ENCODE assay signal across 2 cellular contexts in genomic region chr12:12897286-12897685, GRCh38.
TF ChIP-seq lines count a peak whose summit lies in the region.

No MANE protein-coding gene starts in this region.

TF ChIP-seq in IMR-90, 13 proteins besides CTCF, POLR2A, EP300 and RAD21:
- TF ChIP-seq RCOR1 (IDR thresholded peaks at IDR 0.05; ENCODE audit: insufficient replicate concordance, low read length) (no peak), FOS (IDR thresholded peaks at IDR 0.05; ENCODE audit: low read depth, low read length) (no peak), SMC3 (IDR thresholded peaks at IDR 0.05; ENCODE audit: low read depth, low read length) (no peak), ELK1 (IDR thresholded peaks at IDR 0.05; ENCODE audit: borderline replicate concordance, low read depth, low read length) (no peak), MAZ (IDR thresholded peaks at IDR 0.05; ENCODE audit: borderline replicate concordance, low read depth, low read length) (no peak), MXI1 (IDR thresholded peaks at IDR 0.05; ENCODE audit: borderline replicate concordance, low read depth, low read length) (no peak), USF2 (IDR thresholded peaks at IDR 0.05; ENCODE audit: low read depth, low read length) (no peak), CHD1 (IDR thresholded peaks at IDR 0.05; ENCODE audit: low read depth, low read length) (no peak), MAFK (IDR thresholded peaks at IDR 0.05; ENCODE audit: low read depth, low read length) (no peak), CEBPB (IDR thresholded peaks at IDR 0.05; ENCODE audit: low read depth, low read length) (no peak), NFE2L2 (IDR thresholded peaks at IDR 0.05; ENCODE audit: low read depth, low read length) (no peak), RFX5 (IDR thresholded peaks at IDR 0.05; ENCODE audit: low read depth, low read length) (no peak), BHLHE40 (IDR thresholded peaks at IDR 0.05; ENCODE audit: low read depth, low read length) (no peak)
TF ChIP-seq in IMR-90: peak in this region for 0.

TF ChIP-seq in HepG2, 621 proteins besides CTCF, POLR2A, EP300 and RAD21:
- no peak for TF ChIP-seq MAX (IDR thresholded peaks at IDR 0.05)
- TF ChIP-seq SALL1 (CRISPR knock-in tag; IDR thresholded peaks at IDR 0.05): no peak
- no peak for TF ChIP-seq TEAD2 (CRISPR knock-in tag; IDR thresholded peaks at IDR 0.05)
- no peak for TF ChIP-seq KLF13 (CRISPR knock-in tag; IDR thresholded peaks at IDR 0.05)
- TF ChIP-seq MZF1 (CRISPR knock-in tag; IDR thresholded peaks at IDR 0.05; ENCODE audit: borderline replicate concordance): no peak
- no peak for TF ChIP-seq ZNF414 (CRISPR knock-in tag; IDR thresholded peaks at IDR 0.05)
- no peak for TF ChIP-seq MEIS1 (CRISPR knock-in tag; IDR thresholded peaks at IDR 0.05; ENCODE audit: borderline replicate concordance)
- TF ChIP-seq FOSL2 (CRISPR knock-in tag; IDR thresholded peaks at IDR 0.05): no peak
